Comparison of ENCODE assay signal across 8 cellular contexts in the genomic region with DNA sequence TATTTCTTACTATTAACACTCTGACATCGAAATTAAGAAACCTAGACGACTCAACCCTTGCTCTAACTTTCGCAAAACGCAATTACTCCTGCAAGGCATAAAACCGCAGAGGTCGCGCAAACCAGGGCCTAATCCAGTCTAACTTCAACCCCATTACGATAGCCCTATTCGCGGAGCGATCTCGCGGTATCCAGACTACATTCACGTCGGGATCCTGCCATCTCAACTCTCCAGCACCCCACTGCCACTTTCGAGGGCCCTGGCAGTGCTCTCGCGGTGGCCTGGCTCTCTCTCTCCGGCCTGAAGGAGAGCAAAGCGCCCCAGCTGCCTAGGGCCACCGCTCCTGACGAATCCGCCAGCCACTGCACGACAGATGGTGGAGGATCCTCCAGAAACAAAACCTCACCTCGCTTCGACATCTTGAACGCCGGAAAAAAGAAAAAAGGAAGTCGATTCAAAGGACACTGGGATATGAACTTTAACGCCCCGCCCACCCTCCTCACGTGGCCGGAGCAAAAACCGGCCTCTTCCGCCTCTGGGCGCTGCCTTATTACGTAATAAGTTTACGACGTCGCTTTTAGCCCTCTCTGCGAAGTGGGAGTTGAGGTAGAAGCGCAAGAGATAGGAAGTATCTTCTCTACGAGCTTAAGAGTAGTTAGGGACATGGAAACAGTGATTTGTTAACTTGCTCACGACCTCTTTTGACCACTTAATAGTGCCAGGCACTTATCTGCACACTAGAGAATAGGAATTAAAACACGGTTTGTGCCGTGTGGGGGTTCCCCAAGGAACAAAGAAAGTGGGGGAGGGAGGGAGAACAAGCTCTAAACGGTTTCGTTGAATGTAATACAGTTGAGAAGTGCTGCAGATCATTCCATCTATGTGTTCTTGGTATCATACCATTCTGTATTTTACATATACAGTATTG. TPM values are rescaled to one million over a fixed set of nuclear protein-coding genes. Genes with fewer than 3 reads are reported as not detected.
DNase-seq lines count a peak whose midpoint lies in the region; ATAC-seq lines count a peak whose summit lies in the region.

A gene (minus strand): TSS at position 430 of the 928 bp plus-strand sequence. CDS start 11 bp downstream, at position 419.

- H3K27me3 ChIP-seq in CD4-positive, alpha-beta memory T cell (ENCODE audit: insufficient read depth, low read length): no peaks in the 10 kb centered on the region

- H3K9me3 ChIP-seq in CD4-positive, alpha-beta memory T cell (ENCODE audit: control insufficient read depth in 1 of 2, low read length in 2 of 2): no peaks in the 10 kb centered on the region

- H3K27ac ChIP-seq in CD4-positive, alpha-beta memory T cell (ENCODE audit: low read depth, low read length): peak within 1 kb of the TSS; percentile 87

- peak within 1 kb of the TSS; percentile 97 to 100 (median 99) for H3K27ac Mint-ChIP-seq in CD4-positive, alpha-beta memory T cell

- CTCF ChIA-PET in CD4-positive, alpha-beta memory T cell (lab: Charles Lee; ENCODE audit: partially characterized antibody): interaction anchor here (0.7 to 2.6 kb wide), 13 partner anchors 11 to 391 kb away, joined by 3 to 40 read pairs (median 4); a partner anchor contains a TSS

- peaks cover 30 to 45% (median 37%) of the 10 kb centered on the region in 4 donors for H3K4me1 Mint-ChIP-seq in CD4-positive, alpha-beta memory T cell

- H3K4me1 ChIP-seq in CD4-positive, alpha-beta memory T cell (ENCODE audit: insufficient read depth, low read length): peaks cover 34% of the 10 kb centered on the region

- peak; percentile 90 to 94 (median 92) for DNase-seq in CD4-positive, alpha-beta memory T cell
- DNase-seq in HT1080 (ENCODE audit: low read depth) (peak; percentile 95), NOMO-1 (lab: John Stamatoyannopoulos, UW; ENCODE audit: unreplicated experiment in 2 of 2) (peak; percentile 98), medulla oblongata (ENCODE audit: extremely low spot score) (peak; percentile 98)
- DNase-seq in activated CD8-positive, alpha-beta memory T cell treated with anti-CD3 and anti-CD28 coated beads for 24 hours: peak; percentile 93
- DNase-seq in effector CD8-positive, alpha-beta T cell (lab: John Stamatoyannopoulos, UW): peak; percentile 83
- DNase-seq in stimulated activated CD4-positive, alpha-beta T cell treated with anti-CD3 and anti-CD28 coated beads, TNF-alpha, amount 100 ng/mL, for 48 hours (ENCODE audit: low read depth in 3 of 3): peak; percentile 84 to 91 (median 88)

- ATAC-seq in GM19467 (IDR thresholded peaks at IDR 0.05; ENCODE audit: unreplicated experiment): peak; percentile 65

- peaks cover 39 to 50% of the 10 kb centered on the region in 2 donors for H3K36me3 Mint-ChIP-seq in CD4-positive, alpha-beta memory T cell

- H3K4me3 ChIP-seq in CD4-positive, alpha-beta memory T cell (ENCODE audit: low read length in 2 of 2): peak within 1 kb of the TSS; percentile 75 to 81

- H3K9me3 Mint-ChIP-seq in CD4-positive, alpha-beta memory T cell: peaks cover 0 to 6% (median 0%) of the 10 kb centered on the region in 8 donors

- intact Hi-C loops in CD4-positive, alpha-beta memory T cell (cut with micrococcal nuclease): loop anchor here (1.0 to 5.0 kb wide), 6 partner anchors 16 to 299 kb away; a partner anchor contains a TSS

- no peaks in the 10 kb centered on the region for H3K27me3 Mint-ChIP-seq in CD4-positive, alpha-beta memory T cell

- POLR2A ChIA-PET in CD4-positive, alpha-beta memory T cell (lab: Charles Lee; ENCODE audit: partially characterized antibody): interaction anchor here (0.6 to 5.4 kb wide), 37 partner anchors 11 to 609 kb away, joined by 3 to 229 read pairs (median 6); a partner anchor contains a TSS

- peak within 1 kb of the TSS; percentile 88 to 97 (median 95) for H3K4me3 Mint-ChIP-seq in CD4-positive, alpha-beta memory T cell

- H3K36me3 ChIP-seq in CD4-positive, alpha-beta memory T cell (ENCODE audit: insufficient read depth, low read length): peaks cover 31% of the 10 kb centered on the region

RNA-seq across cellular contexts. Expression of the gene that starts here (rescaled TPM):
- 1,000 to 10,000 TPM; 1,511 to 1,572 TPM for total RNA-seq in CD4-positive, alpha-beta memory T cell
- 1,000 to 10,000 TPM in 1 of 2 donors, 100 to 1,000 TPM in 1; 728 to 1,314 TPM for polyA plus RNA-seq in CD4-positive, alpha-beta memory T cell
- total RNA-seq in HT1080 (2014; rRNA removed; shearing (Covaris generic)): 1,772 and 2,098 TPM in 2 replicates
- polyA plus RNA-seq in HT1080 (2015; cell fraction: cytosol; rRNA removed): 1,934 and 2,333 TPM in 2 replicates
- polyA plus RNA-seq in HT1080 (2015; cell fraction: nucleus; rRNA removed): 538 and 614 TPM in 2 replicates

Comparison
In these comparisons a context has a peak if more than half of its experiments do, and no peak if none do; other contexts are left out.
1. Peak in every context shown above with its lines: DNase-seq, ATAC-seq, H3K4me3 ChIP-seq and H3K27ac ChIP-seq.